28 cellular contexts compared by ENCODE assay signal in the genomic region with DNA sequence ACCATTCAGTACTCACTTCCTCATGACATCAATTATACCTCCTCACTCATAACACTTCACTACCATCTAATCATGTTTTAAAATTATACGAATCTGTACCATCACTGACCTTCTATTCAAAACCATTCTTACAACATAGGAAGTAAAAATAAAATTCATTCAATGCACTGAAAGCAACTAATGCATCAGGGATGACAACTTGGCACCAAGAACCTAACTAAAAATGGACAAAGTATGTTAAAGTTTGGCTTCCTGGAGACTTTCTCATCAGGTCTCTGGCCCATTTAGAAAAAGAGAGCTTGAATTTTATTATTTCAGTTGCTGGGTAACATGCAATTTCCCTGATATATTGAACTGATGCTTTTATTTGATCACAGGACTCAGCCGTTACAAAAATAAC. TPM values are rescaled to one million over a fixed set of nuclear protein-coding genes. Genes with fewer than 3 reads are reported as not detected.
DNase-seq lines count a peak whose midpoint lies in the region; ATAC-seq and TF ChIP-seq lines count a peak whose summit lies in the region.
"Had no signal": no experiment of that assay in that cellular context is flagged by ENCODE, and none has a peak within 500 bp of the region (broad histone marks: within the 10 kb centered on the region; RNA-seq: fewer than 3 reads in every experiment).

No MANE protein-coding gene starts in this region.

- TF ChIP-seq CTCF in natural killer cell (IDR thresholded peaks at IDR 0.05), result no peak

- no peak overlapping the region for H3K27ac ChIP-seq in caudate nucleus (ENCODE audit: low read depth, low read length)
- H3K27ac ChIP-seq: body of pancreas, pancreas, right atrium auricular region, stomach had no signal

- intact Hi-C loops in activated T-helper 2 cell treated with anti-CD3 and anti-CD28 coated beads, Interferon-gamma antibody, Interleukin-2, Interleukin-4, amounts not matched to agents 10 μg/mL and 5 μg/mL and 100 μg/mL, durations not matched to agents 14 hours and 24 hours and 36 hours (cut with micrococcal nuclease), result no loop called here
- intact Hi-C loops in natural killer cell (cut with micrococcal nuclease), result no loop called here

- ATAC-seq in natural killer cell (no peak), GM21515 (IDR thresholded peaks at IDR 0.05; ENCODE audit: unreplicated experiment) (no peak)
- ATAC-seq: activated T-cell treated with anti-CD3 and anti-CD28 coated beads, Interleukin-2, amount 50 U/mL, for 72 hours; body of pancreas; gastroesophageal sphincter; left ventricle myocardium superior; pancreas had no signal

- no peaks in the 10 kb centered on the region for H3K9me3 Mint-ChIP-seq in T-helper 2 cell treated with Interferon-gamma antibody and Interleukin-4, amounts not matched to agents 5 μg/mL and 100 μg/mL, for 36 hours
- H3K9me3 Mint-ChIP-seq in IgD-negative memory B cell (no peaks in the 10 kb centered on the region), natural killer cell (no peaks in the 10 kb centered on the region)
- no peaks in the 10 kb centered on the region for H3K9me3 Mint-ChIP-seq in activated T-helper 2 cell treated with anti-CD3 and anti-CD28 coated beads, Interferon-gamma antibody, Interleukin-2, Interleukin-4, amounts not matched to agents 10 μg/mL and 5 μg/mL and 100 μg/mL, durations not matched to agents 14 hours and 24 hours and 36 hours
- H3K9me3 Mint-ChIP-seq: activated T-cell treated with anti-CD3 and anti-CD28 coated beads, Interleukin-2, amount 50 U/mL, for 72 hours; nephron progenitor cell had no signal

- no peak for DNase-seq in T-helper 2 cell treated with Interferon-gamma antibody and Interleukin-4, amounts not matched to agents 5 μg/mL and 100 μg/mL, for 36 hours (ENCODE audit: low spot score)
- no peak for DNase-seq in T-helper 2 cell
- no peak for DNase-seq in activated T-helper 2 cell treated with anti-CD3 and anti-CD28 coated beads, Interferon-gamma antibody, Interleukin-2, Interleukin-4, amounts not matched to agents 10 μg/mL and 5 μg/mL and 100 μg/mL, durations not matched to agents 14 hours and 24 hours and 36 hours (ENCODE audit: low spot score)
- no peak for DNase-seq in natural killer cell
- no peak for DNase-seq in caudate nucleus (lab: John Stamatoyannopoulos, UW)
- DNase-seq in activated gamma-delta T cell treated with Interleukin-2 at 50 U/mL for 16 hours, result no peak
- DNase-seq: activated CD4-positive, CD25-positive, alpha-beta regulatory T cell; activated T-cell treated with anti-CD3 and anti-CD28 coated beads, Interleukin-2, amount 50 U/mL, for 72 hours; body of pancreas; DMS53; erythroblast; hypothalamus; left ventricle myocardium superior; NCI-H1105 treated with DMSO at 0.1 percent for 48 hours; NCI-H2029 treated with DMSO at 0.1 percent for 48 hours; NCI-H345; NCI-H82; nephron progenitor cell; OCI-M1; pancreas; stomach; transverse colon had no signal

- peaks cover 7% of the 10 kb centered on the region for H3K27me3 Mint-ChIP-seq in T-helper 2 cell treated with Interferon-gamma antibody and Interleukin-4, amounts not matched to agents 5 μg/mL and 100 μg/mL, for 36 hours (ENCODE audit: low read depth)
- H3K27me3 Mint-ChIP-seq in IgD-negative memory B cell (peaks cover 2% of the 10 kb centered on the region), natural killer cell (ENCODE audit: low read depth in 2 of 2) (no peaks in the 10 kb centered on the region)
- peaks cover 9% of the 10 kb centered on the region for H3K27me3 Mint-ChIP-seq in activated T-helper 2 cell treated with anti-CD3 and anti-CD28 coated beads, Interferon-gamma antibody, Interleukin-2, Interleukin-4, amounts not matched to agents 10 μg/mL and 5 μg/mL and 100 μg/mL, durations not matched to agents 14 hours and 24 hours and 36 hours (ENCODE audit: low read depth)
- H3K27me3 Mint-ChIP-seq: activated naive CD8-positive, alpha-beta T cell had no signal

- H3K36me3 Mint-ChIP-seq in T-helper 2 cell treated with Interferon-gamma antibody and Interleukin-4, amounts not matched to agents 5 μg/mL and 100 μg/mL, for 36 hours (ENCODE audit: low read depth), result peaks cover 6% of the 10 kb centered on the region
- peaks cover 1% of the 10 kb centered on the region for H3K36me3 Mint-ChIP-seq in IgD-negative memory B cell
- H3K36me3 Mint-ChIP-seq in activated T-helper 2 cell treated with anti-CD3 and anti-CD28 coated beads, Interferon-gamma antibody, Interleukin-2, Interleukin-4, amounts not matched to agents 10 μg/mL and 5 μg/mL and 100 μg/mL, durations not matched to agents 14 hours and 24 hours and 36 hours (ENCODE audit: low read depth), result peaks cover 14% of the 10 kb centered on the region
- no peaks in the 10 kb centered on the region for H3K36me3 Mint-ChIP-seq in natural killer cell

- H3K4me3 Mint-ChIP-seq in T-helper 2 cell treated with Interferon-gamma antibody and Interleukin-4, amounts not matched to agents 5 μg/mL and 100 μg/mL, for 36 hours, result no peak overlapping the region
- peak overlapping the region in 3 of 4 donors; percentile 36 to 72 (median 52) for H3K4me3 Mint-ChIP-seq in IgD-negative memory B cell
- peak overlapping the region; percentile 11 for H3K4me3 Mint-ChIP-seq in activated T-helper 2 cell treated with anti-CD3 and anti-CD28 coated beads, Interferon-gamma antibody, Interleukin-2, Interleukin-4, amounts not matched to agents 10 μg/mL and 5 μg/mL and 100 μg/mL, durations not matched to agents 14 hours and 24 hours and 36 hours (ENCODE audit: low read depth)
- H3K4me3 Mint-ChIP-seq in natural killer cell, result peak overlapping the region; percentile 58
- H3K4me3 Mint-ChIP-seq: activated naive CD8-positive, alpha-beta T cell; nephron progenitor cell had no signal

- peaks cover 35% of the 10 kb centered on the region for H3K4me1 Mint-ChIP-seq in T-helper 2 cell treated with Interferon-gamma antibody and Interleukin-4, amounts not matched to agents 5 μg/mL and 100 μg/mL, for 36 hours (ENCODE audit: low read depth)
- H3K4me1 Mint-ChIP-seq in IgD-negative memory B cell (peaks cover 19 to 32% (median 29%) of the 10 kb centered on the region in 3 donors), natural killer cell (peaks cover 51 to 54% of the 10 kb centered on the region in 2 donors)
- H3K4me1 Mint-ChIP-seq in activated T-helper 2 cell treated with anti-CD3 and anti-CD28 coated beads, Interferon-gamma antibody, Interleukin-2, Interleukin-4, amounts not matched to agents 10 μg/mL and 5 μg/mL and 100 μg/mL, durations not matched to agents 14 hours and 24 hours and 36 hours (ENCODE audit: low read depth), result peaks cover 46% of the 10 kb centered on the region

- H3K27ac Mint-ChIP-seq in T-helper 2 cell treated with Interferon-gamma antibody and Interleukin-4, amounts not matched to agents 5 μg/mL and 100 μg/mL, for 36 hours, result peak overlapping the region; percentile 51
- H3K27ac Mint-ChIP-seq in IgD-negative memory B cell, result peak overlapping the region in 2 of 3 donors; percentile 20
- peak overlapping the region; percentile 31 for H3K27ac Mint-ChIP-seq in activated T-helper 2 cell treated with anti-CD3 and anti-CD28 coated beads, Interferon-gamma antibody, Interleukin-2, Interleukin-4, amounts not matched to agents 10 μg/mL and 5 μg/mL and 100 μg/mL, durations not matched to agents 14 hours and 24 hours and 36 hours
- H3K27ac Mint-ChIP-seq in natural killer cell, result peak overlapping the region; percentile 88 to 91
- H3K27ac Mint-ChIP-seq: activated T-cell treated with anti-CD3 and anti-CD28 coated beads, Interleukin-2, amount 50 U/mL, for 72 hours; nephron progenitor cell had no signal

RNA-seq across cellular contexts. Expression of gene KLHL31, which starts 17.0 kb away (rescaled TPM):
- polyA plus RNA-seq in IgD-negative memory B cell, result 0.08 TPM
- 0.14 and 0.18 TPM in 2 replicates for total RNA-seq in activated T-helper 2 cell treated with anti-CD3 and anti-CD28 coated beads, Interferon-gamma antibody, Interleukin-2, Interleukin-4, amounts not matched to agents 10 μg/mL and 5 μg/mL and 100 μg/mL, durations not matched to agents 14 hours and 24 hours and 36 hours
- under 1 TPM; 0.05 to 0.11 (median 0.09) TPM for total RNA-seq in natural killer cell
- total RNA-seq: A172 had no signal

Comparison
In these comparisons a context has a peak if more than half of its experiments do, and no peak if none do; other contexts are left out.
1. H3K27ac Mint-ChIP-seq: peak in every context shown above with its lines; median percentile 90 in natural killer cell; 51 in T-helper 2 cell treated with Interferon-gamma antibody and Interleukin-4, amounts not matched to agents 5 μg/mL and 100 μg/mL, for 36 hours; 31 in activated T-helper 2 cell treated with anti-CD3 and anti-CD28 coated beads, Interferon-gamma antibody, Interleukin-2, Interleukin-4, amounts not matched to agents 10 μg/mL and 5 μg/mL and 100 μg/mL, durations not matched to agents 14 hours and 24 hours and 36 hours; 20 in IgD-negative memory B cell.